Comparison of ENCODE assay signal across 33 cellular contexts in the genomic region with DNA sequence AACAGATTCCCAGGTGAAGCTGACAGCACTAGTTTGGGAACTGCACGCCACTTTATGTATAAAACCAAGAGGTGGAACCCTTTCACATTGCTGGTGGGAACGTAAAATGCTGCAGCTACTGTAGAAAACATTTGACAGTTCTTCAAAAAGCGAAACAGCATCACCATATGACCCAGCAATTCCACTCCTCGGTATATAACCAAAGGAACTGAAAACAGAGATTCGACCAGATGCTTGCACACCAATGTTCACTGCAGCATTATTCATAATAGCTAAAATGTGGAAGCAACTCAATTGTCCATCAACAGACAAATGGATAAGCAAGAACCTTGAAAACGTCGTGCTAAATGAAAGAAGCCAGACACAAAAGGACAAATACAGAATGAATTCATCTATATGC. TPM values are rescaled to one million over a fixed set of nuclear protein-coding genes. Genes with fewer than 3 reads are reported as not detected.
DNase-seq lines count a peak whose midpoint lies in the region; ATAC-seq, FAIRE-seq and TF ChIP-seq lines count a peak whose summit lies in the region.
"Had no signal": no experiment of that assay in that cellular context is flagged by ENCODE, and none has a peak within 500 bp of the region (broad histone marks: within the 10 kb centered on the region; RNA-seq: fewer than 3 reads in every experiment).

No MANE protein-coding gene starts in this region.

- ATAC-seq in GM19395 (IDR thresholded peaks at IDR 0.05; ENCODE audit: unreplicated experiment), result peak; percentile 58
- peak; percentile 50 for ATAC-seq in HG03280 (IDR thresholded peaks at IDR 0.05; ENCODE audit: unreplicated experiment)
- ATAC-seq in GM19397 (IDR thresholded peaks at IDR 0.05; ENCODE audit: unreplicated experiment), result no peak
- ATAC-seq: activated CD8-positive, alpha-beta T cell treated with anti-CD3 and anti-CD28 coated beads for 36 hours; activated T-helper 17 cell treated with anti-CD3 and anti-CD28 coated beads, Interleukin-2, amount 50 U/mL, for 72 hours; body of pancreas; left lung had no signal

- no peaks in the 10 kb centered on the region for H3K36me3 ChIP-seq in MG63
- H3K36me3 ChIP-seq: esophagus muscularis mucosa, left lung, pancreas, Peyer's patch had no signal

- no peaks in the 10 kb centered on the region for H3K9me3 ChIP-seq in MG63
- H3K9me3 ChIP-seq: body of pancreas, esophagus muscularis mucosa, left lung, pancreas, Peyer's patch, testis had no signal

- no peak for TF ChIP-seq CTCF in coronary artery (IDR thresholded peaks at IDR 0.05)

- peak; percentile 82 for FAIRE-seq in GM18507 (lab: Jason Lieb, UNC)
- FAIRE-seq: endometrium, islet of Langerhans, pancreas had no signal

- no peak overlapping the region for H3K27ac ChIP-seq in coronary artery
- H3K27ac ChIP-seq: esophagus muscularis mucosa, HL-60, left lung, pancreas, Peyer's patch, skin epidermis, testis had no signal

- no peak for DNase-seq in GM18507 (ENCODE audit: extremely low spot score, insufficient read length, low read depth)
- DNase-seq in coronary artery (ENCODE audit: low spot score), result peak; percentile 29
- no peak for DNase-seq in MG63
- no peak for DNase-seq in HK-2 (ENCODE audit: unreplicated experiment)
- DNase-seq: activated CD8-positive, alpha-beta T cell treated with anti-CD3 and anti-CD28 coated beads for 36 hours; activated naive CD4-positive, alpha-beta T cell treated with anti-CD3 and anti-CD28 coated beads, Interleukin-2, amount 50 U/mL, for 16 hours; CD4-positive, alpha-beta memory T cell; cerebellar nuclear complex; foreskin fibroblast; Karpas-422; left lung; mesendoderm; NCI-H1436 treated with DMSO at 0.1 percent for 48 hours; NCI-H2081 treated with DMSO at 0.1 percent for 48 hours; NCI-H345; NCI-H69; pancreas; Peyer's patch; retina; SHP77; T-helper 2 cell; testis had no signal

- H3K4me3 ChIP-seq in coronary artery, result no peak overlapping the region
- no peak overlapping the region for H3K4me3 ChIP-seq in MG63
- H3K4me3 ChIP-seq: body of pancreas, dorsolateral prefrontal cortex, esophagus muscularis mucosa, left lung, pancreas, Peyer's patch, skin epidermis, testis had no signal

- 0 out of 2 replicates have a peak, but pooled peaks cover 2% of the 10 kb centered on the region for H3K27me3 ChIP-seq in MG63
- H3K27me3 ChIP-seq: body of pancreas, dorsolateral prefrontal cortex, left lung, pancreas, Peyer's patch, testis had no signal

RNA-seq across cellular contexts. Expression of a gene that starts 17.5 kb away (rescaled TPM):
- total RNA-seq in MG63 (2014; rRNA removed; shearing (Covaris generic); ENCODE audit: low replicate concordance), result not detected in 2 replicates
- total RNA-seq: activated CD8-positive, alpha-beta T cell treated with anti-CD3 and anti-CD28 coated beads for 36 hours; CD4-positive, alpha-beta memory T cell had no signal

RNA-seq across cellular contexts. Expression of a gene that starts 35.1 kb away (rescaled TPM):
- total RNA-seq in MG63 (2014; rRNA removed; shearing (Covaris generic); ENCODE audit: low replicate concordance), result 2.1 and 5.0 TPM in 2 replicates
